Comparison of ENCODE assay signal across 1 cellular context in the genomic region with DNA sequence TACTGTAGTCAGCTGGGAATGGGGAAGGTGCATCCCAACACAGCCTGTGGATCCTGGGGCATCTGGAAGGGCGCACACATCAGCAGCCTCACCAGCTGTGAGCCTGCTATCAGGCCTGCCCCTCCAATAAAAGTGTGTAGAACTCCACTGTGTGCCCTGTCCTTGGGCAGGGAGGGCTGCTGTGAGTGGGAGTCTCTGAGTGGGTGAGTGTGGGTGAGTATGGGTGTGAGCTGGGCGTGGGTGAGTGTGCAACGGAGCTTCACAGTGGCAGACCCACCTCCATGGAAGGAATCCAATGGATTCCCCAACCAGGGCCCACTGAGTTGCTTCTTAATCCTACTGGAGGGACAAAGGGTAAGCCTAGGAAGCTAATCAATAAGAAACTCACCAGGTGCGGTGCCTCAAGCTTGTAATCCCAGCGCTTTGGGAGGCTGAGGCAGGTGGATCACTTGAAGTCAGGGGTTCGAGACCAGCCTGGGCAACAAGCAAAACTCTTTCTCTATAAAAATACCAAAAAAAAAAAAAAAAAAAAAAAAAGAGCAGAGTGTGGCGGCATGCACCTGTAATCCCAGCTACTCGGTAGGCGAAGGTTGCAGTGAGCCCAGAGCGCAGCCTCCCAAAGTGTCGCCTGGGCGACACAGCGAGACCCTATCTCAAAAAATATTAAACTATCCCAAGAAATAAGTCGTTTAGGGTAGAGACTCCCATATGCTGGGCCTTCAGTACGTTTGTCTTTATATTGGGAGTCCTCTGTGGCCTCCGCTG.
TF ChIP-seq lines count a peak whose summit lies in the region.

No MANE protein-coding gene starts in this region.

TF ChIP-seq in liver, 16 proteins besides CTCF, POLR2A, EP300 and RAD21 (continued from another document):
- no peak for TF ChIP-seq SP1 (IDR thresholded peaks at IDR 0.05)
